In genomic region chr1:51313268-51313852, GRCh38 we compare ENCODE assay signal across 10 cellular contexts. TPM values are rescaled to one million over a fixed set of nuclear protein-coding genes. Genes with fewer than 3 reads are reported as not detected.
A peak's percentile ranks its signal among the peaks of the same experiment; 100 is the strongest.
DNase-seq lines count a peak whose midpoint lies in the region; ATAC-seq and TF ChIP-seq lines count a peak whose summit lies in the region.
"Had no signal": no experiment of that assay in that cellular context is flagged by ENCODE, and none has a peak within 500 bp of the region (broad histone marks: within the 10 kb centered on the region; RNA-seq: fewer than 3 reads in every experiment).

No MANE protein-coding gene starts in this region.

- H3K4me1 ChIP-seq in breast epithelium = peaks cover 0 to 6% of the 10 kb centered on the region in 2 donors
- H3K4me1 ChIP-seq in right lobe of liver = peaks cover 2 to 11% (median 6%) of the 10 kb centered on the region in 4 donors

- peak overlapping the region; percentile 79 for H3K27ac ChIP-seq in C4-2B
- peak overlapping the region; percentile 79 to 82 for H3K27ac ChIP-seq in breast epithelium
- peak overlapping the region in 1 of 3 donors; percentile 71 for H3K27ac ChIP-seq in right lobe of liver

- peak in 3 of 4 donors; percentile 9 to 42 (median 29) for ATAC-seq in right lobe of liver
- no peak for ATAC-seq in HG02840 (IDR thresholded peaks at IDR 0.05; ENCODE audit: low FRiP score, unreplicated experiment)
- ATAC-seq in GM21528 (IDR thresholded peaks at IDR 0.05; ENCODE audit: low FRiP score, unreplicated experiment) = no peak

- DNase-seq in Kasumi-1 (lab: John Stamatoyannopoulos, UW) (peak; percentile 7 to 14), breast epithelium (ENCODE audit: low spot score in 2 of 2) (no peak), right lobe of liver (peak in 1 of 3 donors; percentile 37), NCI-H774 (lab: John Stamatoyannopoulos, UW) (no peak), G401 (ENCODE audit: low spot score) (no peak)
- DNase-seq: activated T-cell treated with anti-CD3 and anti-CD28 coated beads for 4 hours had no signal

- WGBS in right lobe of liver (ENCODE audit: insufficient coverage, low coverage, low lambda C conversion rate, missing lambda C conversion rate) = 92% methylated on average over 4 of the region's 5 CpGs

- TF ChIP-seq CTCF in C4-2B (conservative IDR thresholded peaks at IDR 0.05) = no peak; the same call in 1 of the 2 replicates
- TF ChIP-seq CTCF in breast epithelium (IDR thresholded peaks at IDR 0.05) = peak in 2 of 3 donors; percentile 13 to 19
- peak; percentile 6 to 33 (median 24) for TF ChIP-seq CTCF in right lobe of liver (IDR thresholded peaks at IDR 0.05)

- intact Hi-C loops in breast epithelium (cut with DNase I; ENCODE audit: low total_unique reads) (no loop called here), right lobe of liver (cut with DNase I) (no loop called here)

- H3K27me3 ChIP-seq in breast epithelium (no peaks in the 10 kb centered on the region), right lobe of liver (no peaks in the 10 kb centered on the region)
- H3K27me3 ChIP-seq: SJSA1 had no signal

- TF ChIP-seq POLR2A in breast epithelium (IDR thresholded peaks at IDR 0.05) (no peak), right lobe of liver (IDR thresholded peaks at IDR 0.05) (no peak)

- in situ Hi-C loops in G401 (cut with HindIII; ENCODE audit: low sequenced_read_pairs) = no loop called here

- H3K36me3 ChIP-seq in breast epithelium (no peaks in the 10 kb centered on the region), right lobe of liver (no peaks in the 10 kb centered on the region)
- H3K36me3 ChIP-seq: SJSA1 had no signal

- H3K4me3 ChIP-seq in breast epithelium (no peak overlapping the region), right lobe of liver (no peak overlapping the region)
- H3K4me3 ChIP-seq: SJSA1 had no signal

- no peaks in the 10 kb centered on the region for H3K9me3 ChIP-seq in breast epithelium
- H3K9me3 ChIP-seq in right lobe of liver = no peaks in the 10 kb centered on the region
- H3K9me3 ChIP-seq: SJSA1 had no signal

RNA-seq across cellular contexts. Expression of gene TTC39A, which starts 17.0 kb away (rescaled TPM):
- total RNA-seq in breast epithelium (100 to 1,000 TPM in 1 of 3 donors, 10 to 100 TPM in 1, under 1 TPM in 1; 0.96 to 111 (median 72.1) TPM), right lobe of liver (1 to 10 TPM in 5 of 6 experiments, under 1 TPM in 1; 0.34 to 8.5 (median 3.4) TPM)
- 20.3 and 37.4 TPM in 2 replicates for total RNA-seq in G401 (2014; rRNA removed; shearing (Covaris generic))
- total RNA-seq: SJSA1 had no signal

Comparison
In these comparisons a context has a peak if more than half of its experiments do, and no peak if none do; other contexts are left out.
1. DNase-seq: peak in Kasumi-1 (2 of 2); none in breast epithelium (0 of 2), NCI-H774 (single experiment) and G401 (single experiment).
2. ATAC-seq: peak in right lobe of liver (3 of 4); none in HG02840 (single experiment) and GM21528 (single experiment).